ENCODE assay signal across 1 cellular context in the genomic region with DNA sequence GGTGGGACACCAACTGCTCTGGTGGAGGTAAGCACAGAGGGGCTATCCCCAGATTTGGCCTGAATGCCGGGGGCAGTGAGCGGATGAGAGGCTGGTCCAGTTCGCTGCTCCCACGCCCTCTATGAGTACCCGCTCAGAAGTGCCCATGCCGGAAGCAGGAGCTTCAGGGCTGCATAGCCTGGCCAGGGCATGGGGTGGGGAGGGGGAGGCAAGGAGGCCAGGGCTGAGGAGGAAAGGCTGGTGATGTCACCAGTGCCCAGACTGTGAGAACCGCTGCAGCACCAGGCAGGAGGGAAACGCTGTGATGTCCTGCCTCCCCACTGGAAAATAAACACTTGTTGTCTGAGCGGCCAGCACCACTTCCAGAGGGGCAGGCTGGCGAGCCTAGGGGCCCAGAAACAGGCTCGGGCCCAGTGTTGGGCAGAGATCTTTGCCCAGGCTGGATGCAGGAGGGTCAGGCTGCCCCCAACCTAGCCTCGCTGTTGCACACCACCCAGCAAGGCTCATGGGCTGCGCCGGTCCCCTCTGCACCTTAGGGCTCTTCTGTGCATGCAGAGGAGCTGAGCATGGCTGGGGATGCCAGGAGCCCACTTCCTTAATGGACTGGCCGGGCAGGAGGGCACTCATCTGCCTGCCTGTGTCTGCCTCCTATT.
TF ChIP-seq lines count a peak whose summit lies in the region.

No MANE protein-coding gene starts in this region.

TF ChIP-seq in H1, 55 proteins besides CTCF, POLR2A, EP300 and RAD21:
- TF ChIP-seq CREB1 (IDR thresholded peaks at IDR 0.05), result no peak
- TF ChIP-seq YY1 (IDR thresholded peaks at IDR 0.05; ENCODE audit: low read depth, low read length), result no peak
- TF ChIP-seq POU5F1 (IDR thresholded peaks at IDR 0.05; ENCODE audit: low read depth, low read length), result no peak
- no peak for TF ChIP-seq SRF (IDR thresholded peaks at IDR 0.05; ENCODE audit: low read depth, low read length)
- TF ChIP-seq KDM1A (IDR thresholded peaks at IDR 0.05; ENCODE audit: borderline replicate concordance, low read length), result no peak
- TF ChIP-seq, protein P1, sequence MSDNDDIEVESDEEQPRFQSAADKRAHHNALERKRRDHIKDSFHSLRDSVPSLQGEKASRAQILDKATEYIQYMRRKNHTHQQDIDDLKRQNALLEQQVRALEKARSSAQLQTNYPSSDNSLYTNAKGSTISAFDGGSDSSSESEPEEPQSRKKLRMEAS (IDR thresholded peaks at IDR 0.05), result no peak
